8 cellular contexts compared by ENCODE assay signal in genomic region chr16:47779201-47780016, GRCh38.
A peak's percentile ranks its signal among the peaks of the same experiment; 100 is the strongest.
DNase-seq lines count a peak whose midpoint lies in the region; ATAC-seq and TF ChIP-seq lines count a peak whose summit lies in the region.

No MANE protein-coding gene starts in this region.

- H3K27ac Mint-ChIP-seq in activated CD4-positive, alpha-beta T cell treated with anti-CD3 and anti-CD28 coated beads, Interleukin-2, amount 10 ng/mL, durations not matched to agents 24 days and 14 days, result peak overlapping the region; percentile 86

- H3K4me1 Mint-ChIP-seq in activated CD4-positive, alpha-beta T cell treated with anti-CD3 and anti-CD28 coated beads, Interleukin-2, amount 10 ng/mL, durations not matched to agents 24 days and 14 days, result peaks cover 12% of the 10 kb centered on the region

- ATAC-seq in gastroesophageal sphincter, result no peak

- no peaks in the 10 kb centered on the region for H3K36me3 Mint-ChIP-seq in activated CD4-positive, alpha-beta T cell treated with anti-CD3 and anti-CD28 coated beads, Interleukin-2, amount 10 ng/mL, durations not matched to agents 24 days and 14 days (ENCODE audit: low read depth)

- no peaks in the 10 kb centered on the region for H3K36me3 ChIP-seq in adipocyte (ENCODE audit: control insufficient read depth, insufficient read depth, low read length, severe bottlenecking)
- H3K36me3 ChIP-seq in gastroesophageal sphincter, result no peaks in the 10 kb centered on the region

- no peak overlapping the region for H3K27ac ChIP-seq in gastroesophageal sphincter

- whole genome bisulfite sequencing in gastroesophageal sphincter (ENCODE audit: low coverage in 1 of 2), 2 donors, result 0% methylated on average over 1 of the region's 7 CpGs; no CpG with 5 or more reads in 1 of the 2 donors

- peaks cover 8% of the 10 kb centered on the region for H3K27me3 Mint-ChIP-seq in activated CD4-positive, alpha-beta T cell treated with anti-CD3 and anti-CD28 coated beads, Interleukin-2, amount 10 ng/mL, durations not matched to agents 24 days and 14 days

- DNase-seq in activated CD4-positive, alpha-beta T cell treated with anti-CD3 and anti-CD28 coated beads, Interleukin-2, amount 10 ng/mL, durations not matched to agents 24 days and 14 days, result peak; percentile 73
- no peak for DNase-seq in activated CD4-positive, alpha-beta T cell treated with anti-CD3 and anti-CD28 coated beads for 1 hour
- DNase-seq in Kasumi-1 (lab: John Stamatoyannopoulos, UW) (peak; percentile 39 to 46), adipocyte (ENCODE audit: low read depth) (peak; percentile 48), mucosa of gallbladder (ENCODE audit: low spot score) (peak; percentile 10), GM19238 (ENCODE audit: insufficient read length, low spot score) (no peak), KG1 (lab: John Stamatoyannopoulos, UW) (no peak)

- H3K4me3 ChIP-seq in adipocyte (ENCODE audit: low read length), result peak overlapping the region; percentile 73
- H3K4me3 ChIP-seq in gastroesophageal sphincter, result peak overlapping the region in 1 of 2 donors; percentile 34

- peaks cover 8% of the 10 kb centered on the region for H3K4me1 ChIP-seq in adipocyte (ENCODE audit: control insufficient read depth, insufficient read depth, low read length)
- no peaks in the 10 kb centered on the region for H3K4me1 ChIP-seq in gastroesophageal sphincter

- no peak for TF ChIP-seq POLR2A in gastroesophageal sphincter (IDR thresholded peaks at IDR 0.05)

- peak overlapping the region; percentile 20 for H3K9ac ChIP-seq in adipocyte (ENCODE audit: low read length)

- no peak for TF ChIP-seq EP300 in gastroesophageal sphincter (IDR thresholded peaks at IDR 0.05)

- H3K4me3 Mint-ChIP-seq in activated CD4-positive, alpha-beta T cell treated with anti-CD3 and anti-CD28 coated beads, Interleukin-2, amount 10 ng/mL, durations not matched to agents 24 days and 14 days, result peak overlapping the region; percentile 78

- H3K27me3 ChIP-seq in adipocyte (replicated peaks; ENCODE audit: control insufficient read depth, insufficient read depth, low read length), result no peaks in the 10 kb centered on the region
- H3K27me3 ChIP-seq in gastroesophageal sphincter, result no peaks in the 10 kb centered on the region

- H3K9me3 ChIP-seq in adipocyte (ENCODE audit: control insufficient read depth, low read length), result peaks cover 2% of the 10 kb centered on the region
- H3K9me3 ChIP-seq in gastroesophageal sphincter, result peaks cover 0 to 6% (median 0%) of the 10 kb centered on the region in 3 donors

- H3K9me3 Mint-ChIP-seq in activated CD4-positive, alpha-beta T cell treated with anti-CD3 and anti-CD28 coated beads, Interleukin-2, amount 10 ng/mL, durations not matched to agents 24 days and 14 days, result peaks cover 13% of the 10 kb centered on the region

- intact Hi-C loops in activated CD4-positive, alpha-beta T cell treated with anti-CD3 and anti-CD28 coated beads, Interleukin-2, amount 10 ng/mL, durations not matched to agents 24 days and 14 days (cut with micrococcal nuclease), result no loop called here

- TF ChIP-seq CTCF in gastroesophageal sphincter (IDR thresholded peaks at IDR 0.05), result no peak

Comparison
In these comparisons a context has a peak if more than half of its experiments do, and no peak if none do; other contexts are left out.
1. DNase-seq: peak in activated CD4-positive, alpha-beta T cell treated with anti-CD3 and anti-CD28 coated beads, Interleukin-2, amount 10 ng/mL, durations not matched to agents 24 days and 14 days (single experiment), Kasumi-1 (2 of 2), adipocyte (single experiment) and mucosa of gallbladder (single experiment); none in activated CD4-positive, alpha-beta T cell treated with anti-CD3 and anti-CD28 coated beads for 1 hour (single experiment), GM19238 (single experiment) and KG1 (single experiment).